37 cellular contexts compared by ENCODE assay signal in genomic region chr16:8554881-8555280, GRCh38. TPM values are rescaled to one million over a fixed set of nuclear protein-coding genes. Genes with fewer than 3 reads are reported as not detected.
"Had no signal": no experiment of that assay in that cellular context is flagged by ENCODE, and none has a peak within 500 bp of the region (broad histone marks: within the 10 kb centered on the region; RNA-seq: fewer than 3 reads in every experiment).

No MANE protein-coding gene starts in this region.

- H3K4me1 ChIP-seq: adrenal gland, body of pancreas, colonic mucosa, esophagus squamous epithelium, heart right ventricle, left ventricle myocardium inferior, pancreas, psoas muscle, suprapubic skin, tibial artery, upper lobe of right lung had no signal

- H3K27me3 ChIP-seq: body of pancreas, cardiac muscle cell, colonic mucosa, pancreas had no signal

- H3K36me3 ChIP-seq: adrenal gland, cardiac muscle cell, colonic mucosa, esophagus squamous epithelium, heart right ventricle, left ventricle myocardium inferior, pancreas, suprapubic skin, tibial artery, upper lobe of right lung had no signal

- FAIRE-seq: endometrium, islet of Langerhans, pancreas, TTC549 had no signal

- ATAC-seq: body of pancreas, heart right ventricle, pancreas, psoas muscle, upper lobe of right lung had no signal

- H3K36me3 Mint-ChIP-seq: activated naive CD8-positive, alpha-beta T cell; mesothelial cell of epicardium; naive B cell; stimulated activated naive B cell treated with anti-CD40 and anti-IgM and Interleukin-4, amounts not matched to agents 10 μg/mL and 1 μg/mL and 100 μg/mL, for 72 hours had no signal

- H3K4me3 ChIP-seq: adrenal gland, body of pancreas, cardiac muscle cell, colonic mucosa, esophagus squamous epithelium, heart right ventricle, left ventricle myocardium inferior, pancreas, psoas muscle, smooth muscle cell, suprapubic skin, tibial artery, upper lobe of right lung had no signal

- DNase-seq: activated CD4-positive, alpha-beta T cell treated with anti-CD3 and anti-CD28 coated beads for 4 hours; activated CD4-positive, alpha-beta T cell treated with anti-CD3 and anti-CD28 coated beads, Interleukin-2, amount 50 U/mL, for 4 hours; activated effector memory CD4-positive, alpha-beta T cell treated with Interleukin-2 at 50 U/mL for 16 hours; activated naive CD4-positive, alpha-beta T cell treated with Interleukin-2 at 50 U/mL for 16 hours; activated T-cell treated with anti-CD3 and anti-CD28 coated beads for 4 hours; adrenal gland; aorta; body of pancreas; cerebellar nuclear complex; colonic mucosa; effector CD8-positive, alpha-beta T cell; esophagus squamous epithelium; foreskin melanocyte; heart right ventricle; left ventricle myocardium inferior; naive B cell; pancreas; psoas muscle; stimulated activated CD4-positive, alpha-beta T cell treated with anti-CD3 and anti-CD28 coated beads, Interleukin-1b, Interleukin-23, amount 100 ng/mL, for 48 hours; stimulated activated CD4-positive, alpha-beta T cell treated with anti-CD3 and anti-CD28 coated beads, Interleukin-4, amount 100 ng/mL, for 4 hours; stimulated activated CD8-positive, alpha-beta memory T cell treated with anti-CD3 and anti-CD28 coated beads, Interleukin-4, amount 100 ng/mL, for 48 hours; stimulated activated naive B cell treated with anti-CD40 and anti-IgM and Interleukin-4, amounts not matched to agents 10 μg/mL and 1 μg/mL and 100 μg/mL, for 72 hours; T-helper 9 cell; tibial artery; upper lobe of right lung had no signal

- H3K27ac Mint-ChIP-seq: activated naive CD8-positive, alpha-beta T cell; mesothelial cell of epicardium; naive B cell; stimulated activated naive B cell treated with anti-CD40 and anti-IgM and Interleukin-4, amounts not matched to agents 10 μg/mL and 1 μg/mL and 100 μg/mL, for 72 hours had no signal

- H3K4me3 Mint-ChIP-seq: activated naive CD8-positive, alpha-beta T cell; mesothelial cell of epicardium; naive B cell; stimulated activated naive B cell treated with anti-CD40 and anti-IgM and Interleukin-4, amounts not matched to agents 10 μg/mL and 1 μg/mL and 100 μg/mL, for 72 hours had no signal

- H3K9me3 ChIP-seq: adrenal gland, body of pancreas, colonic mucosa, esophagus squamous epithelium, heart right ventricle, left ventricle myocardium inferior, pancreas, psoas muscle, suprapubic skin, tibial artery, upper lobe of right lung had no signal

- H3K27ac ChIP-seq: adrenal gland, body of pancreas, cardiac muscle cell, colonic mucosa, epithelial cell of prostate, esophagus squamous epithelium, heart right ventricle, left ventricle myocardium inferior, pancreas, psoas muscle, suprapubic skin, tibial artery, upper lobe of right lung, VCaP had no signal

RNA-seq across cellular contexts. Expression of gene TMEM114, which starts 35.4 kb away (rescaled TPM):
- total RNA-seq: adrenal gland, aorta, body of pancreas, cardiac muscle cell, colonic mucosa, dermis microvascular lymphatic vessel endothelial cell, esophagus squamous epithelium, glomerular endothelial cell, left ventricle myocardium inferior, mesothelial cell of epicardium, pancreas, psoas muscle, smooth muscle cell, suprapubic skin, upper lobe of right lung had no signal
